Comparison of ENCODE assay signal across 8 cellular contexts in genomic region chrX:140766024-140766611, GRCh38. TPM values are rescaled to one million over a fixed set of nuclear protein-coding genes. Genes with fewer than 3 reads are reported as not detected.
DNase-seq lines count a peak whose midpoint lies in the region; ATAC-seq, FAIRE-seq and TF ChIP-seq lines count a peak whose summit lies in the region.

No MANE protein-coding gene starts in this region.

- TF ChIP-seq CTCF in D721Med (IDR thresholded peaks at IDR 0.05; ENCODE audit: insufficient read depth, missing control alignments) (peak; percentile 56), GM23338 (conservative IDR thresholded peaks at IDR 0.05; ENCODE audit: low read depth in 2 of 2) (peak; percentile 66 to 72), OCI-LY1 (IDR thresholded peaks at IDR 0.05; ENCODE audit: low read length) (peak; percentile 58)

- ATAC-seq in GM23338 (no peak; the same call in 2 of the 3 replicates), HG03025 (IDR thresholded peaks at IDR 0.05; ENCODE audit: low FRiP score, unreplicated experiment) (no peak)

- peaks cover 11% of the 10 kb centered on the region for H3K27me3 ChIP-seq in GM23338 (ENCODE audit: insufficient read depth)
- no peaks in the 10 kb centered on the region for H3K27me3 ChIP-seq in OCI-LY1 (ENCODE audit: insufficient read depth, low read length)

- H3K4me1 Mint-ChIP-seq in GM23338: peaks cover 16% of the 10 kb centered on the region; the same call in 2 of the 3 replicates

- no peaks in the 10 kb centered on the region; the same call in 2 of the 3 replicates for H3K36me3 Mint-ChIP-seq in GM23338 (ENCODE audit: low read depth)

- H3F3A ChIP-seq in GM23338 (replicated peaks; ENCODE audit: low read depth): no peaks in the 10 kb centered on the region
- H3F3A ChIP-seq in OCI-LY1 (ENCODE audit: insufficient read depth, low read length): no peaks in the 10 kb centered on the region

- peak overlapping the region; percentile 86 for H3K4me2 ChIP-seq in GM23338
- no peak overlapping the region for H3K4me2 ChIP-seq in OCI-LY1 (ENCODE audit: low read length)

- H3K4me3 ChIP-seq in GM23338: peak overlapping the region; percentile 71
- no peak overlapping the region for H3K4me3 ChIP-seq in OCI-LY1 (ENCODE audit: low read depth, low read length, poor library complexity, severe bottlenecking)
- H3K4me3 ChIP-seq in skeletal muscle cell (ENCODE audit: low read depth, low read length): peak overlapping the region; percentile 51

- peaks cover 4% of the 10 kb centered on the region; the same call in 1 of the 2 replicates for H3K79me2 ChIP-seq in GM23338 (replicated peaks; ENCODE audit: insufficient read depth)
- H3K79me2 ChIP-seq in OCI-LY1 (ENCODE audit: insufficient read depth, low read length): no peaks in the 10 kb centered on the region

- H3K9me2 ChIP-seq in GM23338 (ENCODE audit: insufficient read depth): no peaks in the 10 kb centered on the region
- no peaks in the 10 kb centered on the region for H3K9me2 ChIP-seq in OCI-LY1 (ENCODE audit: low read depth, low read length)

- no peak overlapping the region for H3K9ac ChIP-seq in OCI-LY1 (ENCODE audit: low read length)

- H2AFZ ChIP-seq in GM23338 (no peak overlapping the region), OCI-LY1 (ENCODE audit: low read length) (no peak overlapping the region)

- H3K27ac ChIP-seq in GM23338 (ENCODE audit: low read depth): no peak overlapping the region
- H3K27ac ChIP-seq in OCI-LY1 (ENCODE audit: low read depth, low read length, poor library complexity, severe bottlenecking): no peak overlapping the region

- H3K4me3 Mint-ChIP-seq in GM23338: peak overlapping the region; percentile 81

- no peaks in the 10 kb centered on the region for H4K20me1 ChIP-seq in GM23338 (replicated peaks; ENCODE audit: insufficient read depth)
- H4K20me1 ChIP-seq in OCI-LY1 (ENCODE audit: insufficient read depth, low read length): no peaks in the 10 kb centered on the region

- peaks cover 18% of the 10 kb centered on the region for H3K4me1 ChIP-seq in GM23338 (ENCODE audit: insufficient read depth)
- H3K4me1 ChIP-seq in OCI-LY1 (ENCODE audit: insufficient read depth, low read length, severe bottlenecking): no peaks in the 10 kb centered on the region

- H3K9me3 Mint-ChIP-seq in GM23338: no peaks in the 10 kb centered on the region

- peaks cover 10% of the 10 kb centered on the region for H3K27me3 Mint-ChIP-seq in GM23338 (ENCODE audit: insufficient read depth, low read depth, poor library complexity)

- H3K36me3 ChIP-seq in GM23338 (ENCODE audit: insufficient read depth): no peaks in the 10 kb centered on the region
- H3K36me3 ChIP-seq in OCI-LY1 (ENCODE audit: insufficient read depth, low read length): no peaks in the 10 kb centered on the region

- DNase-seq in D721Med (ENCODE audit: insufficient read length, low spot score) (no peak), GM23338 (ENCODE audit: low spot score) (peak; percentile 60), amygdala (lab: John Stamatoyannopoulos, UW) (peak in 38 of 56 donors; percentile 1 to 67 (median 10)), iPS DF 4.7 (ENCODE audit: extremely low read depth, low spot score) (peak; percentile 16), skeletal muscle cell (ENCODE audit: low read depth) (no peak), foreskin melanocyte (no peak)

- H3K9me3 ChIP-seq in OCI-LY1 (ENCODE audit: low read length): no peaks in the 10 kb centered on the region

- no peak for FAIRE-seq in D721Med (lab: Jason Lieb, UNC)

- no peak overlapping the region for H3K27ac Mint-ChIP-seq in GM23338

TF ChIP-seq in GM23338, 12 proteins besides CTCF, POLR2A, EP300 and RAD21 (continues in another document):
- TF ChIP-seq ZNF462 (CRISPR knock-in tag; IDR thresholded peaks at IDR 0.05) (no peak), JUNB (IDR thresholded peaks at IDR 0.05; ENCODE audit: unreplicated experiment) (no peak), STAT1 (IDR thresholded peaks at IDR 0.05; ENCODE audit: unreplicated experiment) (no peak), ZNF114 (CRISPR knock-in tag; IDR thresholded peaks at IDR 0.05) (no peak), NANOG (IDR thresholded peaks at IDR 0.05; ENCODE audit: borderline replicate concordance) (no peak), POLR2AphosphoS5 (IDR thresholded peaks at IDR 0.05; ENCODE audit: low read depth) (no peak), ZNF331 (CRISPR knock-in tag; IDR thresholded peaks at IDR 0.05; ENCODE audit: low read depth) (no peak), REST (IDR thresholded peaks at IDR 0.05; ENCODE audit: unreplicated experiment) (no peak)

RNA-seq across cellular contexts. Expression of gene LINC00632, which starts 56.6 kb away (rescaled TPM):
- 10.9 and 23.5 TPM in 2 replicates for total RNA-seq in GM23338 (2014; rRNA removed; shearing (Covaris generic))
- polyA plus RNA-seq in GM23338 (2016; fragmentation: Nextera tagmentation; extraction: Ambion mirVana): 23.6 and 25.2 TPM in 2 replicates

Comparison
In these comparisons a context has a peak if more than half of its experiments do, and no peak if none do; other contexts are left out.
1. DNase-seq: peak in GM23338 (single experiment), amygdala (38 of 56) and iPS DF 4.7 (single experiment); none in D721Med (single experiment), skeletal muscle cell (single experiment) and foreskin melanocyte (single experiment).
2. Peak in every context shown above with its lines, with median percentiles within 50 percentile points of each other: CTCF ChIP-seq.